Comparison of ENCODE assay signal across 1 cellular context in genomic region chr13:106858910-106859309, GRCh38.
TF ChIP-seq lines count a peak whose summit lies in the region.

No MANE protein-coding gene starts in this region.

TF ChIP-seq in HEK293, 187 proteins besides CTCF, POLR2A, EP300 and RAD21 (continued from another document):
- TF ChIP-seq ZBTB6 (tag by site-specific recombination; IDR thresholded peaks at IDR 0.05): no peak
- TF ChIP-seq ZNF645 (tag by site-specific recombination; IDR thresholded peaks at IDR 0.05): no peak
- TF ChIP-seq MZF1 (tag by site-specific recombination; IDR thresholded peaks at IDR 0.05; ENCODE audit: borderline replicate concordance): no peak
- no peak for TF ChIP-seq ZNF518A (tag by site-specific recombination; conservative IDR thresholded peaks at IDR 0.05; ENCODE audit: low read depth)
- TF ChIP-seq ZNF366 (tag by site-specific recombination; conservative IDR thresholded peaks at IDR 0.05): no peak
- TF ChIP-seq ZNF585B (tag by site-specific recombination; IDR thresholded peaks at IDR 0.05): no peak
- TF ChIP-seq ZNF747 (tag by site-specific recombination; IDR thresholded peaks at IDR 0.05): no peak
- no peak for TF ChIP-seq ZNF280D (tag by site-specific recombination; IDR thresholded peaks at IDR 0.05)
- TF ChIP-seq PRDM2 (tag by site-specific recombination; IDR thresholded peaks at IDR 0.05; ENCODE audit: borderline replicate concordance): no peak
- no peak for TF ChIP-seq ZNF202 (tag by site-specific recombination; IDR thresholded peaks at IDR 0.05; ENCODE audit: borderline replicate concordance)
- no peak for TF ChIP-seq ZNF324 (tag by site-specific recombination; IDR thresholded peaks at IDR 0.05)
